Comparison of ENCODE assay signal across 8 cellular contexts in the genomic region with DNA sequence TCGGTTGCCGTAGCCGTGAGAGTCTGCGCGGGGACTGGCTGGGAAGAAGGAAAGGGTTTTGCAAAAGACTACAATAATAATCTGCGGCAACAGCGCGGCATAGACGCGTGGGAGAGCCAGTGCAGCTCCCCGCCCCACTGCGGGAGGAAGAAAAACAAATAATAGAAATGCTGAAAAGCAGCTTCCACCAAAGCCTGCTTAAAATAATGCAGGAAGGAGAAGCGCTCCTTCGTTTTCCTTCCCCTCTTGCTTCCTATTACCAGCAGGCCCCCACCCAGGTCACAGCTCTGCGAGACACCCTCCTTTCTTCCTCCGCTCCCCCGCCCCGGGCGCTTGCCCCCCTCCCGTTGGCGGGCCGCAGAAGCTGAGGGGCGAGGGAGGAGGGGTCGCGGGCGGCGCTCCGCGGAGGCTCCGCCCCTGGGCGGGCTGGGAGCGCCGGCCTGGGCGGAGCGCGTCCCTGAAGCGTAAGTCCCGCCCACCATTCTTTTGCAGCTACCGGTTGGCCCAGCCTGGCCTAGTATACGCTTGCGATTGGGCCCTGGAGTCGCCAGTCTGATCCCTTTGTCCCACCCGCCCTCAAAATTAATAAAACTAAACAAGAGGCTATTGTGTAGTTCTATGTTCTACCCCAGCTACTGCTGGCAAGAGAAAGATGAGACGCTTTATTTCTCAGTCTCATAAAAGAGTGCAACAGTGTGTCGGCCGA. TPM values are rescaled to one million over a fixed set of nuclear protein-coding genes. Genes with fewer than 3 reads are reported as not detected.
DNase-seq lines count a peak whose midpoint lies in the region; ATAC-seq and TF ChIP-seq lines count a peak whose summit lies in the region.

No MANE protein-coding gene starts in this region.

- H3K9me3 ChIP-seq in KOPT-K1 (ENCODE audit: insufficient read depth, low read length, poor library complexity, severe bottlenecking), result no peaks in the 10 kb centered on the region
- H3K9me3 ChIP-seq in neuron (ENCODE audit: low read length), result no peaks in the 10 kb centered on the region
- H3K9me3 ChIP-seq in stomach smooth muscle (ENCODE audit: control insufficient read depth in 2 of 2, low read length in 2 of 2), result no peaks in the 10 kb centered on the region

- H3K9ac ChIP-seq in stomach smooth muscle (ENCODE audit: low read length in 2 of 2), result peak overlapping the region in 1 of 2 donors; percentile 51

- TF ChIP-seq CTCF in foreskin keratinocyte (conservative IDR thresholded peaks at IDR 0.05), result no peak

- H3K27ac ChIP-seq in KOPT-K1 (ENCODE audit: low read depth, low read length, poor library complexity, severe bottlenecking) (peak overlapping the region; percentile 79), foreskin keratinocyte (peak overlapping the region; percentile 32), stomach smooth muscle (ENCODE audit: low read length) (peak overlapping the region; percentile 37)

- peak overlapping the region; percentile 66 for H2AFZ ChIP-seq in neuron (ENCODE audit: low read depth, low read length)

- peak overlapping the region; percentile 74 for H3K4me3 ChIP-seq in neuron (ENCODE audit: low read length)
- peak overlapping the region; percentile 79 to 84 for H3K4me3 ChIP-seq in stomach smooth muscle (ENCODE audit: low read length in 2 of 2)

- no peaks in the 10 kb centered on the region for H3K36me3 ChIP-seq in KOPT-K1 (ENCODE audit: insufficient read depth, low read length)
- H3K36me3 ChIP-seq in neuron (ENCODE audit: insufficient read depth, low read length), result no peaks in the 10 kb centered on the region
- no peaks in the 10 kb centered on the region for H3K36me3 ChIP-seq in stomach smooth muscle (ENCODE audit: control insufficient read depth in 2 of 2, insufficient read depth in 2 of 2, low read length in 2 of 2)

- H3K27me3 ChIP-seq in foreskin keratinocyte (no peaks in the 10 kb centered on the region), neuron (ENCODE audit: insufficient read depth, low read length) (no peaks in the 10 kb centered on the region), stomach smooth muscle (ENCODE audit: control insufficient read depth in 1 of 2, insufficient read depth in 2 of 2, low read length in 2 of 2) (peaks cover 0 to 12% of the 10 kb centered on the region in 2 donors)

- H3K4me1 ChIP-seq in foreskin keratinocyte (no peaks in the 10 kb centered on the region), neuron (ENCODE audit: insufficient read depth, low read length) (peaks cover 25% of the 10 kb centered on the region), stomach smooth muscle (ENCODE audit: control insufficient read depth, insufficient read depth, low read length) (no peaks in the 10 kb centered on the region)

- peak; percentile 90 for ATAC-seq in GM21786 (IDR thresholded peaks at IDR 0.05; ENCODE audit: unreplicated experiment)
- ATAC-seq in foreskin keratinocyte, result peak; percentile 96

- DNase-seq in DMS53 (lab: John Stamatoyannopoulos, UW) (peak; percentile 93), RPMI7951 (ENCODE audit: low read depth) (peak; percentile 75), activated gamma-delta T cell (lab: John Stamatoyannopoulos, UW) (peak; percentile 57), foreskin keratinocyte (peak; percentile 12 to 69)

RNA-seq across cellular contexts. Expression of a gene that starts 0.6 kb away (rescaled TPM):
- total RNA-seq in RPMI7951 (2014; rRNA removed; shearing (Covaris generic)), result 0.36 and 0.49 TPM in 2 replicates
- total RNA-seq in foreskin keratinocyte, result 3.8 and 5.2 TPM in 2 replicates
- polyA plus RNA-seq in foreskin keratinocyte, result 0.58 and 0.95 TPM in 2 replicates

Comparison
In these comparisons a context has a peak if more than half of its experiments do, and no peak if none do; other contexts are left out.
1. Peak in every context shown above with its lines: DNase-seq, ATAC-seq, H3K4me3 ChIP-seq and H3K27ac ChIP-seq.
2. DNase-seq: peak in every context shown above with its lines; median percentile 93 in DMS53; 75 in RPMI7951; 57 in activated gamma-delta T cell; 40 in foreskin keratinocyte.